17 cellular contexts compared by ENCODE assay signal in genomic region chr7:15495170-15495569, GRCh38.
DNase-seq lines count a peak whose midpoint lies in the region; ATAC-seq lines count a peak whose summit lies in the region.
"Had no signal": no experiment of that assay in that cellular context is flagged by ENCODE, and none has a peak within 500 bp of the region (broad histone marks: within the 10 kb centered on the region; RNA-seq: fewer than 3 reads in every experiment).

No MANE protein-coding gene starts in this region.

- no peak for ATAC-seq in GM19463 (IDR thresholded peaks at IDR 0.05; ENCODE audit: unreplicated experiment)

- no peak overlapping the region for H3K27ac Mint-ChIP-seq in CD4-positive, alpha-beta memory T cell
- H3K27ac Mint-ChIP-seq: CD14-positive monocyte had no signal

- no peaks in the 10 kb centered on the region for H3K27me3 ChIP-seq in CD4-positive, alpha-beta memory T cell (ENCODE audit: insufficient read depth, low read length)
- H3K27me3 ChIP-seq: SJCRH30 had no signal

- intact Hi-C loops in CD4-positive, alpha-beta memory T cell (cut with micrococcal nuclease) = no loop called here

- H3K36me3 Mint-ChIP-seq in CD4-positive, alpha-beta memory T cell = no peaks in the 10 kb centered on the region
- H3K36me3 Mint-ChIP-seq: CD14-positive monocyte had no signal

- POLR2A ChIA-PET in CD4-positive, alpha-beta memory T cell (lab: Charles Lee; ENCODE audit: partially characterized antibody) = no interaction called here

- H3K9me3 ChIP-seq in CD4-positive, alpha-beta memory T cell (ENCODE audit: control insufficient read depth in 1 of 2, low read length in 2 of 2) = no peaks in the 10 kb centered on the region
- H3K9me3 ChIP-seq: SJCRH30 had no signal

- H3K4me3 ChIP-seq in CD4-positive, alpha-beta memory T cell (ENCODE audit: low read length in 2 of 2) = no peak overlapping the region
- H3K4me3 ChIP-seq: SJCRH30 had no signal

- peaks cover 0 to 6% (median 1%) of the 10 kb centered on the region in 8 donors for H3K9me3 Mint-ChIP-seq in CD4-positive, alpha-beta memory T cell

- H3K4me3 Mint-ChIP-seq in CD4-positive, alpha-beta memory T cell = no peak overlapping the region
- H3K4me3 Mint-ChIP-seq: CD14-positive monocyte had no signal

- no peaks in the 10 kb centered on the region for H3K4me1 ChIP-seq in CD4-positive, alpha-beta memory T cell (ENCODE audit: insufficient read depth, low read length)
- H3K4me1 ChIP-seq: SJCRH30 had no signal

- no peaks in the 10 kb centered on the region for H3K4me1 Mint-ChIP-seq in CD4-positive, alpha-beta memory T cell
- H3K4me1 Mint-ChIP-seq: CD14-positive monocyte had no signal

- no peaks in the 10 kb centered on the region for H3K36me3 ChIP-seq in CD4-positive, alpha-beta memory T cell (ENCODE audit: insufficient read depth, low read length)
- H3K36me3 ChIP-seq: SJCRH30 had no signal

- no peak overlapping the region for H3K27ac ChIP-seq in CD4-positive, alpha-beta memory T cell (ENCODE audit: low read depth, low read length)
- H3K27ac ChIP-seq: RWPE1, SJCRH30 had no signal

- no peaks in the 10 kb centered on the region for H3K27me3 Mint-ChIP-seq in CD4-positive, alpha-beta memory T cell

- DNase-seq in NCI-H1092 treated with DMSO at 0.1 percent for 48 hours (lab: John Stamatoyannopoulos, UW) (peak; percentile 13), NCI-H1092 (lab: John Stamatoyannopoulos, UW) (no peak), M059J (ENCODE audit: low read depth) (peak; percentile 3), astrocyte of the hippocampus (ENCODE audit: low read depth, low spot score) (peak; percentile 4), kidney tubule cell (ENCODE audit: low spot score) (peak; percentile 6), putamen (ENCODE audit: low spot score) (no peak)
- no peak for DNase-seq in CD4-positive, alpha-beta memory T cell
- DNase-seq: HCEC 1CT; NCI-H1694; NCI-H2171; NCI-H510A; NK-92 treated with Interleukin-12 subunit alpha and Interleukin-12 subunit beta, amount 100 ng/mL, for 24 hours; OCI-M1; SJCRH30 had no signal

- CTCF ChIA-PET in CD4-positive, alpha-beta memory T cell (lab: Charles Lee; ENCODE audit: partially characterized antibody) = no interaction called here

Comparison
In these comparisons a context has a peak if more than half of its experiments do, and no peak if none do; other contexts are left out.
1. DNase-seq: peak in NCI-H1092 treated with DMSO at 0.1 percent for 48 hours (single experiment), M059J (single experiment), astrocyte of the hippocampus (single experiment) and kidney tubule cell (single experiment); none in NCI-H1092 (single experiment), putamen (single experiment) and CD4-positive, alpha-beta memory T cell (0 of 5).